1 cellular context compared by ENCODE assay signal in genomic region chr2:62505649-62506420, GRCh38.
TF ChIP-seq lines count a peak whose summit lies in the region.

A gene with protein sequence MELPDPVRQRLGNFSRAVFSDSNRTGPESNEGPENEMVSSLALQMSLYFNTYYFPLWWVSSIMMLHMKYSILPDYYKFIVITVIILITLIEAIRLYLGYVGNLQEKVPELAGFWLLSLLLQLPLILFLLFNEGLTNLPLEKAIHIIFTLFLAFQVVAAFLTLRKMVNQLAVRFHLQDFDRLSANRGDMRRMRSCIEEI (minus strand): TSS chr2:62506195. CDS start chr2:62506129, 66 bp downstream.

TF ChIP-seq in K562, 482 proteins besides CTCF, POLR2A, EP300 and RAD21 (continued from another document and continues in another):
- TF ChIP-seq CREB3L1 (IDR thresholded peaks at IDR 0.05; ENCODE audit: borderline replicate concordance, low read depth) (no peak; the same call in 1 of the 2 replicates), BMI1 (IDR thresholded peaks at IDR 0.05; ENCODE audit: low read length) (peak; percentile 67), CREBBP (IDR thresholded peaks at IDR 0.05; ENCODE audit: low read depth, low read length) (no peak), NFIC (IDR thresholded peaks at IDR 0.05) (no peak; the same call in 1 of the 2 replicates), MBD1 (CRISPR knock-in tag; IDR thresholded peaks at IDR 0.05) (no peak), TGIF2 (CRISPR knock-in tag; IDR thresholded peaks at IDR 0.05) (no peak), PPARD (CRISPR knock-in tag; IDR thresholded peaks at IDR 0.05) (no peak), TAF1 (IDR thresholded peaks at IDR 0.05; ENCODE audit: control insufficient read depth, extremely low read depth, insufficient read depth, low read length, severe bottlenecking) (peak; percentile 54), ZNF311 (CRISPR knock-in tag; IDR thresholded peaks at IDR 0.05) (no peak), TRIM24 (IDR thresholded peaks at IDR 0.05) (0 out of 4 replicates have a peak, but pooled peaks of 1 of the 2 experiments have one; percentile 15), ZNF551 (CRISPR knock-in tag; IDR thresholded peaks at IDR 0.05) (no peak), FIP1L1 (IDR thresholded peaks at IDR 0.05; ENCODE audit: low read depth, low read length, poor library complexity, severe bottlenecking) (peak; percentile 78), SMARCA5 (IDR thresholded peaks at IDR 0.05) (no peak), ZNF561 (CRISPR knock-in tag; conservative IDR thresholded peaks at IDR 0.05) (no peak), ZNF140 (CRISPR knock-in tag; IDR thresholded peaks at IDR 0.05) (no peak), CSDE1 (IDR thresholded peaks at IDR 0.05) (peak in 1 of 2 experiments; percentile 3; a peak in 1 of 4 replicates), ZSCAN29 (IDR thresholded peaks at IDR 0.05) (no peak), SPI1 (IDR thresholded peaks at IDR 0.05; ENCODE audit: borderline replicate concordance, low read depth, low read length) (no peak), GTF2E2 (tag; IDR thresholded peaks at IDR 0.05) (peak; percentile 89), PRPF4 (IDR thresholded peaks at IDR 0.05; ENCODE audit: insufficient read depth, low read depth, low read length, poor library complexity, severe bottlenecking) (no peak), CHD7 (IDR thresholded peaks at IDR 0.05; ENCODE audit: low read depth, low read length) (no peak), CREM (IDR thresholded peaks at IDR 0.05; ENCODE audit: low read depth) (peak; percentile 95), GTF2B (IDR thresholded peaks at IDR 0.05; ENCODE audit: extremely low read depth, insufficient read length) (no peak), MEF2D (tag; conservative IDR thresholded peaks at IDR 0.05; ENCODE audit: low read depth) (no peak), FOXA1 (IDR thresholded peaks at IDR 0.05; ENCODE audit: borderline replicate concordance) (no peak), U2AF2 (optimal IDR thresholded peaks at IDR 0.05; ENCODE audit: low read depth, low read length) (no peak), HDAC2 (IDR thresholded peaks at IDR 0.05) (0 out of 2 replicates have a peak, but pooled peaks have one; percentile 21), ZNF121 (CRISPR knock-in tag; conservative IDR thresholded peaks at IDR 0.05) (no peak), BRD4 (IDR thresholded peaks at IDR 0.05) (peak; percentile 42; the same call in 1 of the 2 replicates), FOS (IDR thresholded peaks at IDR 0.05; ENCODE audit: extremely low read depth, insufficient read length) (no peak), KHSRP (IDR thresholded peaks at IDR 0.05) (no peak), ZNF217 (CRISPR knock-in tag; IDR thresholded peaks at IDR 0.05) (no peak)
- TF ChIP-seq, protein P1, sequence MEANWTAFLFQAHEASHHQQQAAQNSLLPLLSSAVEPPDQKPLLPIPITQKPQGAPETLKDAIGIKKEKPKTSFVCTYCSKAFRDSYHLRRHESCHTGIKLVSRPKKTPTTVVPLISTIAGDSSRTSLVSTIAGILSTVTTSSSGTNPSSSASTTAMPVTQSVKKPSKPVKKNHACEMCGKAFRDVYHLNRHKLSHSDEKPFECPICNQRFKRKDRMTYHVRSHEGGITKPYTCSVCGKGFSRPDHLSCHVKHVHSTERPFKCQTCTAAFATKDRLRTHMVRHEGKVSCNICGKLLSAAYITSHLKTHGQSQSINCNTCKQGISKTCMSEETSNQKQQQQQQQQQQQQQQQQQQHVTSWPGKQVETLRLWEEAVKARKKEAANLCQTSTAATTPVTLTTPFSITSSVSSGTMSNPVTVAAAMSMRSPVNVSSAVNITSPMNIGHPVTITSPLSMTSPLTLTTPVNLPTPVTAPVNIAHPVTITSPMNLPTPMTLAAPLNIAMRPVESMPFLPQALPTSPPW (CRISPR knock-in tag; IDR thresholded peaks at IDR 0.05), result peak; percentile 79
- TF ChIP-seq, protein P2, sequence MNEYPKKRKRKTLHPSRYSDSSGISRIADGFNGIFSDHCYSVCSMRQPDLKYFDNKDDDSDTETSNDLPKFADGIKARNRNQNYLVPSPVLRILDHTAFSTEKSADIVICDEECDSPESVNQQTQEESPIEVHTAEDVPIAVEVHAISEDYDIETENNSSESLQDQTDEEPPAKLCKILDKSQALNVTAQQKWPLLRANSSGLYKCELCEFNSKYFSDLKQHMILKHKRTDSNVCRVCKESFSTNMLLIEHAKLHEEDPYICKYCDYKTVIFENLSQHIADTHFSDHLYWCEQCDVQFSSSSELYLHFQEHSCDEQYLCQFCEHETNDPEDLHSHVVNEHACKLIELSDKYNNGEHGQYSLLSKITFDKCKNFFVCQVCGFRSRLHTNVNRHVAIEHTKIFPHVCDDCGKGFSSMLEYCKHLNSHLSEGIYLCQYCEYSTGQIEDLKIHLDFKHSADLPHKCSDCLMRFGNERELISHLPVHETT (CRISPR knock-in tag; conservative IDR thresholded peaks at IDR 0.05 in 1 of 2, IDR thresholded peaks at IDR 0.05 in 1 of 2), result peak in 1 of 2 experiments; percentile 59; a peak in 1 of 4 replicates
- TF ChIP-seq, protein P3, sequence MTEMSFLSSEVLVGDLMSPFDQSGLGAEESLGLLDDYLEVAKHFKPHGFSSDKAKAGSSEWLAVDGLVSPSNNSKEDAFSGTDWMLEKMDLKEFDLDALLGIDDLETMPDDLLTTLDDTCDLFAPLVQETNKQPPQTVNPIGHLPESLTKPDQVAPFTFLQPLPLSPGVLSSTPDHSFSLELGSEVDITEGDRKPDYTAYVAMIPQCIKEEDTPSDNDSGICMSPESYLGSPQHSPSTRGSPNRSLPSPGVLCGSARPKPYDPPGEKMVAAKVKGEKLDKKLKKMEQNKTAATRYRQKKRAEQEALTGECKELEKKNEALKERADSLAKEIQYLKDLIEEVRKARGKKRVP (CRISPR knock-in tag; IDR thresholded peaks at IDR 0.05), result no peak
- TF ChIP-seq, protein P4, sequence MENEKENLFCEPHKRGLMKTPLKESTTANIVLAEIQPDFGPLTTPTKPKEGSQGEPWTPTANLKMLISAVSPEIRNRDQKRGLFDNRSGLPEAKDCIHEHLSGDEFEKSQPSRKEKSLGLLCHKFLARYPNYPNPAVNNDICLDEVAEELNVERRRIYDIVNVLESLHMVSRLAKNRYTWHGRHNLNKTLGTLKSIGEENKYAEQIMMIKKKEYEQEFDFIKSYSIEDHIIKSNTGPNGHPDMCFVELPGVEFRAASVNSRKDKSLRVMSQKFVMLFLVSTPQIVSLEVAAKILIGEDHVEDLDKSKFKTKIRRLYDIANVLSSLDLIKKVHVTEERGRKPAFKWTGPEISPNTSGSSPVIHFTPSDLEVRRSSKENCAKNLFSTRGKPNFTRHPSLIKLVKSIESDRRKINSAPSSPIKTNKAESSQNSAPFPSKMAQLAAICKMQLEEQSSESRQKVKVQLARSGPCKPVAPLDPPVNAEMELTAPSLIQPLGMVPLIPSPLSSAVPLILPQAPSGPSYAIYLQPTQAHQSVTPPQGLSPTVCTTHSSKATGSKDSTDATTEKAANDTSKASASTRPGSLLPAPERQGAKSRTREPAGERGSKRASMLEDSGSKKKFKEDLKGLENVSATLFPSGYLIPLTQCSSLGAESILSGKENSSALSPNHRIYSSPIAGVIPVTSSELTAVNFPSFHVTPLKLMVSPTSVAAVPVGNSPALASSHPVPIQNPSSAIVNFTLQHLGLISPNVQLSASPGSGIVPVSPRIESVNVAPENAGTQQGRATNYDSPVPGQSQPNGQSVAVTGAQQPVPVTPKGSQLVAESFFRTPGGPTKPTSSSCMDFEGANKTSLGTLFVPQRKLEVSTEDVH (IDR thresholded peaks at IDR 0.05; ENCODE audit: low read depth, partially characterized antibody), result no peak
